Comparison of ENCODE assay signal across 8 cellular contexts in the genomic region with DNA sequence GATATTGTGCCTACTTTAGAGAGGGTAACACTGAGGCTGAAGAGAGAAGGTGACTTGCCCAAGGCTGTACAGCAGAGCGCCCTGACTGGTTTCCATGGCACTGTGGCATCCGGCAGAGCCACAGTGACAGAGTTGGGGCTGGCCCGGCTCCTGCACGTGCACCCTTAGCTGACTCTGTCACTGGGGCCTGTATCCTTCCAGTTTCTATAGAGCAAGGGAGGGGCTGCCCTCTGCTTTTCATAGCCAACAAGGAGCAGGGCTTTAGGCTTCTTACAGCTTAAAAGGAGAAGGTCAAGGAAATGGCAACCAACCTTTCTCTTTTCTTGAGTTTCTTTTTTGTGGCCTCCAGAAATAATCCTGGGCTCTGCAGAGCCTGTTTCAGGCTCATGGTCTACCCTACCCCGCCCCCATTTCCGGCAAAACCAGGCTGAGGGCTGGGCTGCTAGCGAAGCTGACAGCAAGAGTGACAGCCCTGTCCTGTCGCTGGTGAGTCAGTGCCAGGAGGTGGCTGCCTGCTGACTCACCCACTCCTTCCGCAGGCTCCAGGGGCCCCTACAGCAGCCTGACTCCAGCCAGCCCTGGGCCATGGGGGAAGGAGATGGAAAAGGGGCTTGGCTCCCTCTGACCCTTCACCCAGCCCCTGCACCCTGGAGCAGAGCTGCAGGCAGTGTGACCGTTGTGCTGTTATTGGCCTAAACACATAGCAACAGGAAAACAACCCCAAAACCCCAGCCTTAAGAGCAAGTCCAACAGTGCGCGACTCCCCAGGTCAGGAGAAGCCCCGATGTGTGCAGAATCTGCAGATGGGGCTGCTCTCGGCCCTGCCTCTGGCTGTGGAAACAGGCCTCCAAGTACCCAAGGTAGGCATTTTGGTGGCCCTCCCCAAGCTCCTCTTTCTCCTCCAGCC. TPM values are rescaled to one million over a fixed set of nuclear protein-coding genes. Genes with fewer than 3 reads are reported as not detected.
DNase-seq lines count a peak whose midpoint lies in the region; ATAC-seq and TF ChIP-seq lines count a peak whose summit lies in the region.

No MANE protein-coding gene starts in this region.

- H3K27ac Mint-ChIP-seq in CD8-positive, alpha-beta T cell: peak overlapping the region; percentile 99
- peak overlapping the region; percentile 98 for H3K27ac Mint-ChIP-seq in activated naive CD4-positive, alpha-beta T cell treated with anti-CD3 and anti-CD28 coated beads, Interleukin-2, amount 10 ng/mL, durations not matched to agents 7 days and 5 days

- in situ Hi-C loops in SK-MEL-5 (cut with HindIII; ENCODE audit: low pct_unique_long_range_greater_than_20kb, low sequenced_read_pairs): no loop called here

- no peaks in the 10 kb centered on the region for H3K27me3 ChIP-seq in CD8-positive, alpha-beta T cell (ENCODE audit: insufficient read depth, low read length)
- H3K27me3 ChIP-seq in cardiac muscle cell (no peaks in the 10 kb centered on the region), uterus (no peaks in the 10 kb centered on the region)

- peak; percentile 83 for ATAC-seq in CD8-positive, alpha-beta T cell
- peak; percentile 84 for ATAC-seq in GM19452 (IDR thresholded peaks at IDR 0.05; ENCODE audit: unreplicated experiment)
- peak; percentile 78 for ATAC-seq in HG03521 (IDR thresholded peaks at IDR 0.05; ENCODE audit: unreplicated experiment)

- no peaks in the 10 kb centered on the region for H3K27me3 Mint-ChIP-seq in CD8-positive, alpha-beta T cell (ENCODE audit: low read depth)
- no peaks in the 10 kb centered on the region for H3K27me3 Mint-ChIP-seq in activated naive CD4-positive, alpha-beta T cell treated with anti-CD3 and anti-CD28 coated beads, Interleukin-2, amount 10 ng/mL, durations not matched to agents 7 days and 5 days

- no peaks in the 10 kb centered on the region for H3K36me3 Mint-ChIP-seq in CD8-positive, alpha-beta T cell
- H3K36me3 Mint-ChIP-seq in activated naive CD4-positive, alpha-beta T cell treated with anti-CD3 and anti-CD28 coated beads, Interleukin-2, amount 10 ng/mL, durations not matched to agents 7 days and 5 days: peaks cover 3% of the 10 kb centered on the region

- peaks cover 75% of the 10 kb centered on the region for H3K4me1 ChIP-seq in CD8-positive, alpha-beta T cell (ENCODE audit: insufficient read depth, low read length)
- H3K4me1 ChIP-seq in cardiac muscle cell (ENCODE audit: low read depth): peaks cover 11% of the 10 kb centered on the region
- no peaks in the 10 kb centered on the region for H3K4me1 ChIP-seq in uterus

- TF ChIP-seq POLR2A in uterus (IDR thresholded peaks at IDR 0.05): no peak

- H3K4me3 Mint-ChIP-seq in CD8-positive, alpha-beta T cell: peak overlapping the region; percentile 75
- peak overlapping the region; percentile 70 for H3K4me3 Mint-ChIP-seq in activated naive CD4-positive, alpha-beta T cell treated with anti-CD3 and anti-CD28 coated beads, Interleukin-2, amount 10 ng/mL, durations not matched to agents 7 days and 5 days

- no peak overlapping the region for H3K4me3 ChIP-seq in CD8-positive, alpha-beta T cell (ENCODE audit: low read depth, low read length)
- H3K4me3 ChIP-seq in cardiac muscle cell: no peak overlapping the region
- H3K4me3 ChIP-seq in uterus: no peak overlapping the region

- H3K4me1 Mint-ChIP-seq in CD8-positive, alpha-beta T cell (ENCODE audit: low read depth): peaks cover 85% of the 10 kb centered on the region
- peaks cover 82% of the 10 kb centered on the region for H3K4me1 Mint-ChIP-seq in activated naive CD4-positive, alpha-beta T cell treated with anti-CD3 and anti-CD28 coated beads, Interleukin-2, amount 10 ng/mL, durations not matched to agents 7 days and 5 days

- POLR2A ChIA-PET in CD8-positive, alpha-beta T cell (lab: Charles Lee): interaction anchor here (0.8 to 6.7 kb wide), 8 partner anchors 8 to 253 kb away, joined by 3 to 81 read pairs (median 6); a partner anchor contains a TSS

- no peaks in the 10 kb centered on the region for H3K36me3 ChIP-seq in CD8-positive, alpha-beta T cell (ENCODE audit: insufficient read depth, low read length)
- H3K36me3 ChIP-seq in cardiac muscle cell: no peaks in the 10 kb centered on the region
- no peaks in the 10 kb centered on the region for H3K36me3 ChIP-seq in uterus

- no peaks in the 10 kb centered on the region for H3K9me3 ChIP-seq in CD8-positive, alpha-beta T cell (ENCODE audit: low read length)
- H3K9me3 ChIP-seq in cardiac muscle cell (ENCODE audit: low read depth) (no peaks in the 10 kb centered on the region), uterus (no peaks in the 10 kb centered on the region)

- TF ChIP-seq CTCF in CD8-positive, alpha-beta T cell (IDR thresholded peaks at IDR 0.05): no peak
- TF ChIP-seq CTCF in cardiac muscle cell (IDR thresholded peaks at IDR 0.05; ENCODE audit: low read depth, low read length): no peak
- no peak for TF ChIP-seq CTCF in uterus (IDR thresholded peaks at IDR 0.05)

- DNase-seq in CD8-positive, alpha-beta T cell: peak; percentile 85 to 97 (median 93)
- DNase-seq in SK-MEL-5 (ENCODE audit: low read depth, low spot score) (peak; percentile 56), cardiac muscle cell (ENCODE audit: low read depth in 1 of 2, low spot score in 1 of 2) (peak; percentile 49 to 78), pulmonary artery endothelial cell (ENCODE audit: low read depth, low spot score) (peak; percentile 48), uterus (peak; percentile 48 to 65)
- peak; percentile 97 for DNase-seq in activated naive CD4-positive, alpha-beta T cell treated with anti-CD3 and anti-CD28 coated beads, Interleukin-2, amount 10 ng/mL, durations not matched to agents 7 days and 5 days

- no peaks in the 10 kb centered on the region for H3K9me3 Mint-ChIP-seq in CD8-positive, alpha-beta T cell
- H3K9me3 Mint-ChIP-seq in activated naive CD4-positive, alpha-beta T cell treated with anti-CD3 and anti-CD28 coated beads, Interleukin-2, amount 10 ng/mL, durations not matched to agents 7 days and 5 days: no peaks in the 10 kb centered on the region

- H3K27ac ChIP-seq in CD8-positive, alpha-beta T cell (ENCODE audit: low read depth, low read length): peak overlapping the region; percentile 66
- H3K27ac ChIP-seq in cardiac muscle cell (no peak overlapping the region), uterus (peak overlapping the region in 1 of 2 donors; percentile 51)

- intact Hi-C loops in CD8-positive, alpha-beta T cell (cut with DNase I, micrococcal nuclease): loop anchor here (1.0 to 10.0 kb wide), 11 partner anchors 29 to 1017 kb away; a partner anchor contains a TSS
- intact Hi-C loops in uterus (cut with DNase I; ENCODE audit: low total_unique reads): no loop called here

- CTCF ChIA-PET in CD8-positive, alpha-beta T cell (lab: Charles Lee): interaction anchor here (0.8 to 3.5 kb wide), 10 partner anchors 10 to 229 kb away, joined by 3 to 21 read pairs (median 4); a partner anchor contains a TSS
- CTCF ChIA-PET in activated naive CD4-positive, alpha-beta T cell treated with anti-CD3 and anti-CD28 coated beads, Interleukin-2, amount 10 ng/mL, durations not matched to agents 7 days and 5 days (lab: Charles Lee): interaction anchor here (0.6 to 3.7 kb wide), 11 partner anchors 11 to 952 kb away, joined by 3 to 21 read pairs (median 6); a partner anchor contains a TSS

RNA-seq across cellular contexts. Expression of a gene that starts 29.8 kb away (rescaled TPM):
- total RNA-seq in CD8-positive, alpha-beta T cell: 10 to 100 TPM; 25.8 to 30.9 TPM
- total RNA-seq in SK-MEL-5 (2014; rRNA removed; shearing (Covaris generic)): 9.4 and 10.2 TPM in 2 replicates
- 12.6 and 15.9 TPM in 2 replicates for polyA plus RNA-seq in SK-MEL-5 (2015; cell fraction: cytosol; rRNA removed)
- 24.3 and 30.0 TPM in 2 replicates for polyA plus RNA-seq in SK-MEL-5 (2015; cell fraction: nucleus; rRNA removed)
- total RNA-seq in cardiac muscle cell (9.6 and 19.7 TPM in 2 replicates), pulmonary artery endothelial cell (22.3 and 28.8 TPM in 2 replicates), uterus (10 to 100 TPM; 15.9 to 37.5 (median 18.0) TPM)
- polyA plus RNA-seq in cardiac muscle cell: 5.4 and 11.8 TPM in 2 replicates
